24 cellular contexts compared by ENCODE assay signal in the genomic region with DNA sequence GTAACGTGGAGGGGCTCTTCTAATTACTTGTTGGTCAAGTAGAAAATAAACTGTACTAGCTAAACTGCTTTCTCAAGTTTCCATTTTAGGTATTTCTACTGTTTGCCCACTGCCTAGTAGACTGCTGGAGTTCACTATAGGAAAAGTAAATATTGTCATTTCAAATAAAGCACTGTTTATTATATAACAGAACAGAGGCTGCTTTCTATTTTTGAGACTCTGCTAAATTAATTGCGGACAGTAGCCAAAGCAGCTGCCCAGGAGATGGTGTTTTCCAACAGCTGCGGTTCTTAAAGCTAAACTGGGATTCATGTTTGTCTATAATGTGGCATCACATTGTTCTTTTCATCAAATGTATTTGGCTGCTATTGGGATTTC. TPM values are rescaled to one million over a fixed set of nuclear protein-coding genes. Genes with fewer than 3 reads are reported as not detected.
A peak's percentile ranks its signal among the peaks of the same experiment; 100 is the strongest.
DNase-seq lines count a peak whose midpoint lies in the region; ATAC-seq and TF ChIP-seq lines count a peak whose summit lies in the region.
"Had no signal": no experiment of that assay in that cellular context is flagged by ENCODE, and none has a peak within 500 bp of the region (broad histone marks: within the 10 kb centered on the region; RNA-seq: fewer than 3 reads in every experiment).

No MANE protein-coding gene starts in this region.

- no peak for TF ChIP-seq CTCF in osteocyte (IDR thresholded peaks at IDR 0.05)
- no peak for TF ChIP-seq CTCF in CD8-positive, alpha-beta T cell (IDR thresholded peaks at IDR 0.05)

- H3K4me1 ChIP-seq in CD8-positive, alpha-beta T cell (ENCODE audit: insufficient read depth, low read length) = no peaks in the 10 kb centered on the region
- H3K4me1 ChIP-seq: foreskin keratinocyte had no signal

- DNase-seq in DMS53 treated with DMSO at 0.1 percent for 48 hours (lab: John Stamatoyannopoulos, UW; ENCODE audit: unreplicated experiment) (peak; percentile 85), NCI-H1105 (lab: John Stamatoyannopoulos, UW) (peak; percentile 35), NCI-H774 (lab: John Stamatoyannopoulos, UW) (peak; percentile 46), osteocyte (ENCODE audit: extremely low spot score, unreplicated experiment) (no peak), DMS 273 treated with DMSO at 0.1 percent for 48 hours (lab: John Stamatoyannopoulos, UW) (no peak)
- no peak for DNase-seq in CD8-positive, alpha-beta T cell
- DNase-seq: activated B cell treated with CpG ODN at 0.5 μM for 24 hours; activated CD4-positive, alpha-beta memory T cell treated with anti-CD3 and anti-CD28 coated beads for 36 hours; activated T-cell treated with anti-CD3 and anti-CD28 coated beads for 4 hours; Calu3; central memory CD4-positive, alpha-beta T cell; foreskin keratinocyte; GF-D8; GOT3; hippocampal formation; islet precursor cell; NCI-H226; OCI-M1; ovary; stimulated activated CD4-positive, alpha-beta T cell treated with anti-CD3 and anti-CD28 coated beads, Interleukin-2, amount 100 ng/mL, for 48 hours; stimulated activated naive CD8-positive, alpha-beta T cell treated with anti-CD3 and anti-CD28 coated beads, Interleukin-15, amount 100 ng/mL, for 72 hours; trophoblast cell had no signal

- no peak overlapping the region for H3K4me3 ChIP-seq in CD8-positive, alpha-beta T cell (ENCODE audit: low read depth, low read length)
- H3K4me3 ChIP-seq: ovary had no signal

- H3K9me3 ChIP-seq in CD8-positive, alpha-beta T cell (ENCODE audit: low read length) = no peaks in the 10 kb centered on the region
- H3K9me3 ChIP-seq: ovary had no signal

- no peak for ATAC-seq in GM18517 (IDR thresholded peaks at IDR 0.05; ENCODE audit: unreplicated experiment)
- ATAC-seq in CD8-positive, alpha-beta T cell = no peak
- ATAC-seq: foreskin keratinocyte; stimulated activated naive CD8-positive, alpha-beta T cell treated with anti-CD3 and anti-CD28 coated beads, Interleukin-15, amount 100 ng/mL, for 72 hours had no signal

- peak overlapping the region; percentile 50 for H3K27ac Mint-ChIP-seq in osteocyte (ENCODE audit: unreplicated experiment)
- no peak overlapping the region for H3K27ac Mint-ChIP-seq in CD8-positive, alpha-beta T cell
- H3K27ac Mint-ChIP-seq: activated B cell treated with CpG ODN at 0.5 μM for 24 hours; activated CD4-positive, alpha-beta memory T cell treated with anti-CD3 and anti-CD28 coated beads for 36 hours; stimulated activated naive CD8-positive, alpha-beta T cell treated with anti-CD3 and anti-CD28 coated beads, Interleukin-15, amount 100 ng/mL, for 72 hours; T-helper 2 cell treated with Interferon-gamma antibody and Interleukin-4, amounts not matched to agents 5 μg/mL and 100 μg/mL, for 36 hours had no signal

- no peak overlapping the region for H3K27ac ChIP-seq in CD8-positive, alpha-beta T cell (ENCODE audit: low read depth, low read length)
- H3K27ac ChIP-seq: foreskin keratinocyte, ovary had no signal

- CTCF ChIA-PET in CD8-positive, alpha-beta T cell (lab: Charles Lee) = no interaction called here

- H3K36me3 ChIP-seq in CD8-positive, alpha-beta T cell (ENCODE audit: insufficient read depth, low read length) = no peaks in the 10 kb centered on the region
- H3K36me3 ChIP-seq: ovary had no signal

- H3K4me3 Mint-ChIP-seq in osteocyte (ENCODE audit: unreplicated experiment) = peak overlapping the region; percentile 5
- no peak overlapping the region for H3K4me3 Mint-ChIP-seq in CD8-positive, alpha-beta T cell
- H3K4me3 Mint-ChIP-seq: activated B cell treated with CpG ODN at 0.5 μM for 24 hours; activated CD4-positive, alpha-beta memory T cell treated with anti-CD3 and anti-CD28 coated beads for 36 hours; stimulated activated naive CD8-positive, alpha-beta T cell treated with anti-CD3 and anti-CD28 coated beads, Interleukin-15, amount 100 ng/mL, for 72 hours; T-helper 2 cell treated with Interferon-gamma antibody and Interleukin-4, amounts not matched to agents 5 μg/mL and 100 μg/mL, for 36 hours had no signal

- POLR2A ChIA-PET in CD8-positive, alpha-beta T cell (lab: Charles Lee) = no interaction called here

- no peaks in the 10 kb centered on the region for H3K27me3 Mint-ChIP-seq in osteocyte (ENCODE audit: unreplicated experiment)
- peaks cover 24% of the 10 kb centered on the region for H3K27me3 Mint-ChIP-seq in CD8-positive, alpha-beta T cell (ENCODE audit: low read depth)

- H3K9me3 Mint-ChIP-seq in osteocyte (ENCODE audit: unreplicated experiment) = peaks cover 4% of the 10 kb centered on the region
- H3K9me3 Mint-ChIP-seq in CD8-positive, alpha-beta T cell = no peaks in the 10 kb centered on the region
- H3K9me3 Mint-ChIP-seq: activated B cell treated with CpG ODN at 0.5 μM for 24 hours; activated CD4-positive, alpha-beta memory T cell treated with anti-CD3 and anti-CD28 coated beads for 36 hours; stimulated activated naive CD8-positive, alpha-beta T cell treated with anti-CD3 and anti-CD28 coated beads, Interleukin-15, amount 100 ng/mL, for 72 hours; T-helper 2 cell treated with Interferon-gamma antibody and Interleukin-4, amounts not matched to agents 5 μg/mL and 100 μg/mL, for 36 hours had no signal

- intact Hi-C loops in CD8-positive, alpha-beta T cell (cut with DNase I, micrococcal nuclease) = no loop called here

- H3K27me3 ChIP-seq in CD8-positive, alpha-beta T cell (ENCODE audit: insufficient read depth, low read length) = no peaks in the 10 kb centered on the region
- H3K27me3 ChIP-seq: ovary had no signal

- peaks cover 13% of the 10 kb centered on the region for H3K4me1 Mint-ChIP-seq in osteocyte (ENCODE audit: unreplicated experiment)
- no peaks in the 10 kb centered on the region for H3K4me1 Mint-ChIP-seq in CD8-positive, alpha-beta T cell (ENCODE audit: low read depth)
- H3K4me1 Mint-ChIP-seq: activated B cell treated with CpG ODN at 0.5 μM for 24 hours; stimulated activated naive CD8-positive, alpha-beta T cell treated with anti-CD3 and anti-CD28 coated beads, Interleukin-15, amount 100 ng/mL, for 72 hours had no signal

- H3K36me3 Mint-ChIP-seq in osteocyte (ENCODE audit: unreplicated experiment) = peaks cover 5% of the 10 kb centered on the region
- H3K36me3 Mint-ChIP-seq in CD8-positive, alpha-beta T cell = no peaks in the 10 kb centered on the region
- H3K36me3 Mint-ChIP-seq: activated CD4-positive, alpha-beta memory T cell treated with anti-CD3 and anti-CD28 coated beads for 36 hours had no signal

RNA-seq across cellular contexts. Expression of gene SIX1, which starts 15.9 kb away (rescaled TPM):
- 339 and 340 TPM in 2 replicates for total RNA-seq in osteocyte
- not detected for total RNA-seq in CD8-positive, alpha-beta T cell
- total RNA-seq: activated B cell treated with CpG ODN at 0.5 μM for 24 hours; activated CD4-positive, alpha-beta memory T cell treated with anti-CD3 and anti-CD28 coated beads for 36 hours; foreskin keratinocyte had no signal

RNA-seq across cellular contexts. Expression of gene SIX4, which starts 59.0 kb away (rescaled TPM):
- total RNA-seq in osteocyte = 80.0 and 80.1 TPM in 2 replicates
- not detected for total RNA-seq in CD8-positive, alpha-beta T cell
- total RNA-seq: activated B cell treated with CpG ODN at 0.5 μM for 24 hours had no signal

Comparison
In these comparisons a context has a peak if more than half of its experiments do, and no peak if none do; other contexts are left out.
1. DNase-seq: peak in DMS53 treated with DMSO at 0.1 percent for 48 hours (single experiment), NCI-H1105 (single experiment) and NCI-H774 (single experiment); none in osteocyte (single experiment), CD8-positive, alpha-beta T cell (0 of 7) and DMS 273 treated with DMSO at 0.1 percent for 48 hours (single experiment).
2. RNA of gene SIX1, which starts 15.9 kb away (total RNA-seq): 339 to 340 TPM in osteocyte; not detected in CD8-positive, alpha-beta T cell; every median in the first group is over 100 times any median in the second.
3. RNA of gene SIX4, which starts 59.0 kb away (total RNA-seq): 80.0 to 80.1 TPM in osteocyte; not detected in CD8-positive, alpha-beta T cell; every median in the first group is over 10 times any median in the second.